Comparison of ENCODE assay signal across 18 cellular contexts in genomic region chr15:89768071-89768500, GRCh38. TPM values are rescaled to one million over a fixed set of nuclear protein-coding genes. Genes with fewer than 3 reads are reported as not detected.
A peak's percentile ranks its signal among the peaks of the same experiment; 100 is the strongest.
DNase-seq lines count a peak whose midpoint lies in the region; ATAC-seq, FAIRE-seq and TF ChIP-seq lines count a peak whose summit lies in the region.
"Had no signal": no experiment of that assay in that cellular context is flagged by ENCODE, and none has a peak within 500 bp of the region (broad histone marks: within the 10 kb centered on the region; RNA-seq: fewer than 3 reads in every experiment).

No MANE protein-coding gene starts in this region.

- no TSS peak for BruUV-seq in HepG2 (replicated peaks; lab: Mats Ljungman, UMichigan)

- no peaks in the 10 kb centered on the region for H3K36me3 Mint-ChIP-seq in activated naive CD4-positive, alpha-beta T cell treated with anti-CD3 and anti-CD28 coated beads for 36 hours (ENCODE audit: low read depth)
- H3K36me3 Mint-ChIP-seq: IgD-negative memory B cell had no signal

- in situ Hi-C loops in HepG2 (cut with HindIII; ENCODE audit: extremely low pct_ligation_motif_present, low pct_unique_long_range_greater_than_20kb): no loop called here

- H3K4me1 Mint-ChIP-seq in activated naive CD4-positive, alpha-beta T cell treated with anti-CD3 and anti-CD28 coated beads for 36 hours (ENCODE audit: low read depth): no peaks in the 10 kb centered on the region
- H3K4me1 Mint-ChIP-seq: IgD-negative memory B cell had no signal

- 8% methylated on average over 3 of the region's 7 CpGs for WGBS in HepG2 (ENCODE audit: low lambda C conversion rate)
- 52 to 68% methylated on average over 4 to 7 of the region's 7 CpGs for WGBS in testis, 2 donors

- no peak overlapping the region for H3K4me3 Mint-ChIP-seq in activated naive CD4-positive, alpha-beta T cell treated with anti-CD3 and anti-CD28 coated beads for 36 hours
- H3K4me3 Mint-ChIP-seq: CD4-positive, alpha-beta T cell; effector memory CD8-positive, alpha-beta T cell; IgD-negative memory B cell had no signal

- H3K4me1 ChIP-seq in HepG2 (ENCODE audit: insufficient read depth, low read length) (peaks cover 31% of the 10 kb centered on the region), testis (no peaks in the 10 kb centered on the region)

- H2AFZ ChIP-seq in HepG2 (ENCODE audit: low read length): no peak overlapping the region

- H3K36me3 ChIP-seq in HepG2 (replicated peaks in 1 of 2; ENCODE audit: control insufficient read depth in 1 of 2, insufficient read depth in 2 of 2, low read length in 2 of 2) (no peaks in the 10 kb centered on the region), testis (ENCODE audit: low read depth, missing control alignments) (no peaks in the 10 kb centered on the region)

- DNase-seq in activated effector memory CD4-positive, alpha-beta T cell treated with anti-CD3 and anti-CD28 coated beads, Interleukin-2, amount 50 U/mL, for 16 hours: peak; percentile 51
- DNase-seq in activated effector memory CD4-positive, alpha-beta T cell treated with Interleukin-2 at 50 U/mL for 16 hours: no peak
- DNase-seq in fibroblast of gingiva (ENCODE audit: low read depth) (peak; percentile 84), HepG2 (ENCODE audit: low spot score) (no peak), testis (peak; percentile 63)
- no peak for DNase-seq in central memory CD4-positive, alpha-beta T cell
- DNase-seq in activated naive CD4-positive, alpha-beta T cell treated with anti-CD3 and anti-CD28 coated beads for 36 hours: no peak
- DNase-seq: activated gamma-delta T cell; CD4-positive, alpha-beta T cell; effector memory CD8-positive, alpha-beta T cell; NCI-H1092 treated with DMSO at 0.1 percent for 48 hours; NCI-H226; stimulated activated CD4-positive, alpha-beta T cell treated with anti-CD3 and anti-CD28 coated beads, Interleukin-1b, Interleukin-23, amount 100 ng/mL, for 48 hours had no signal

- no peak for FAIRE-seq in HepG2 (lab: Jason Lieb, UNC)

- intact Hi-C loops in HepG2 (cut with micrococcal nuclease; ENCODE audit: unreplicated experiment): no loop called here
- intact Hi-C loops in testis (cut with DNase I; ENCODE audit: low total_unique reads): loop anchor here (10.0 kb wide), 1 partner anchor 107 kb away; no protein-coding TSS in a partner anchor
- intact Hi-C loops in activated naive CD4-positive, alpha-beta T cell treated with anti-CD3 and anti-CD28 coated beads for 36 hours (cut with micrococcal nuclease): loop anchor here (10.0 kb wide), 1 partner anchor 517 kb away; no protein-coding TSS in a partner anchor

- H3K9me3 ChIP-seq in HepG2 (ENCODE audit: low read length) (no peaks in the 10 kb centered on the region), testis (no peaks in the 10 kb centered on the region)

- TF ChIP-seq EP300 in HepG2 (IDR thresholded peaks at IDR 0.05; ENCODE audit: low read depth in 2 of 2, low read length in 2 of 2): no peak
- TF ChIP-seq EP300 in HepG2 (CRISPR knock-in tag; IDR thresholded peaks at IDR 0.05; ENCODE audit: borderline replicate concordance): no peak

- H3K4me3 ChIP-seq in HepG2 (replicated peaks in 1 of 3; ENCODE audit: insufficient read depth in 1 of 3, low read depth in 2 of 3, low read length in 3 of 3) (no peak overlapping the region; a peak in 1 of 6 replicates), testis (no peak overlapping the region)

- H3K27ac ChIP-seq in HepG2 (ENCODE audit: extremely low read length, insufficient read depth, low read length) (no peak overlapping the region), testis (no peak overlapping the region)
- H3K27ac ChIP-seq: 22Rv1 had no signal

- H4K20me1 ChIP-seq in HepG2 (ENCODE audit: insufficient read depth, low read length): no peaks in the 10 kb centered on the region

- TF ChIP-seq RAD21 in HepG2 (CRISPR knock-in tag; IDR thresholded peaks at IDR 0.05): no peak

- no peaks in the 10 kb centered on the region for H3K9me3 Mint-ChIP-seq in activated naive CD4-positive, alpha-beta T cell treated with anti-CD3 and anti-CD28 coated beads for 36 hours
- H3K9me3 Mint-ChIP-seq: CD4-positive, alpha-beta T cell; effector memory CD8-positive, alpha-beta T cell had no signal

- peak; percentile 42 for ATAC-seq in HepG2
- no peak for ATAC-seq in GM19395 (IDR thresholded peaks at IDR 0.05; ENCODE audit: unreplicated experiment)
- ATAC-seq: effector memory CD8-positive, alpha-beta T cell had no signal

- no peak for TF ChIP-seq POLR2A in HepG2 (IDR thresholded peaks at IDR 0.05; ENCODE audit: insufficient read depth in 1 of 2, low read depth in 2 of 2, low read length in 2 of 2)
- no peak for TF ChIP-seq POLR2A in testis (IDR thresholded peaks at IDR 0.05)

- no peak overlapping the region for H3K4me2 ChIP-seq in HepG2 (ENCODE audit: low read depth, low read length)

- no peak overlapping the region for H3K27ac Mint-ChIP-seq in activated naive CD4-positive, alpha-beta T cell treated with anti-CD3 and anti-CD28 coated beads for 36 hours
- H3K27ac Mint-ChIP-seq: CD4-positive, alpha-beta T cell; IgD-negative memory B cell had no signal

- no peaks in the 10 kb centered on the region for H3K79me2 ChIP-seq in HepG2 (ENCODE audit: insufficient read depth, low read length)

- TF ChIP-seq CTCF in HepG2 (CRISPR knock-in tag; IDR thresholded peaks at IDR 0.05): no peak
- TF ChIP-seq CTCF in testis (IDR thresholded peaks at IDR 0.05): no peak

- CTCF ChIA-PET in HepG2 (lab: Yijun Ruan, JAX; ENCODE audit: low intra/inter-chr PET ratio, low total read pairs): no interaction called here
- CTCF ChIA-PET in activated naive CD4-positive, alpha-beta T cell treated with anti-CD3 and anti-CD28 coated beads for 36 hours (lab: Charles Lee): interaction anchor here (0.8 to 1.4 kb wide), 2 partner anchors 9 to 107 kb away, joined by 3 to 7 read pairs; no protein-coding TSS in a partner anchor

- H3K9ac ChIP-seq in HepG2 (ENCODE audit: insufficient read depth, low read depth, low read length): no peak overlapping the region

- POLR2A ChIA-PET in HepG2 (lab: Yijun Ruan, JAX): interaction anchor here (0.5 to 1.3 kb wide), 3 partner anchors 11 to 151 kb away, joined by 3 to 4 read pairs (median 3); partner anchors contain the start of gene ANPEP

- H3K27me3 ChIP-seq in HepG2 (ENCODE audit: control insufficient read depth in 1 of 2, insufficient read depth in 2 of 2, low read length in 2 of 2) (peaks cover 0 to 4% of the 10 kb centered on the region in 2 experiments; a peak in 2 of 5 replicates), testis (no peaks in the 10 kb centered on the region)

- H3K27me3 Mint-ChIP-seq in activated naive CD4-positive, alpha-beta T cell treated with anti-CD3 and anti-CD28 coated beads for 36 hours (ENCODE audit: low read depth): no peaks in the 10 kb centered on the region
- H3K27me3 Mint-ChIP-seq: CD4-positive, alpha-beta T cell; effector memory CD8-positive, alpha-beta T cell; IgD-negative memory B cell had no signal

RNA-seq across cellular contexts. Expression of gene MESP2, which starts 8.0 kb away (rescaled TPM):
- total RNA-seq in HepG2 (2016; rRNA removed; fragmentation: Illumina TruSeq; extraction: Trizol) (not detected in 2 replicates), testis (1 to 10 TPM; 2.2 to 2.9 TPM)
- not detected in 2 replicates for total RNA-seq in HepG2 (2016; cell fraction: cytosol; rRNA removed; fragmentation: Illumina TruSeq; extraction: Trizol; ENCODE audit: low read depth)
- 0.13 TPM in 1 of 2 replicates, not detected in the other for total RNA-seq in HepG2 (2016; cell fraction: insoluble cytoplasmic fraction; rRNA removed; fragmentation: Illumina TruSeq; extraction: Trizol)
- not detected in 2 replicates for total RNA-seq in HepG2 (2016; cell fraction: membrane; rRNA removed; fragmentation: Illumina TruSeq; extraction: Trizol)
- total RNA-seq in HepG2 (2016; cell fraction: nucleus; rRNA removed; fragmentation: Illumina TruSeq; extraction: Trizol): not detected in 2 replicates
- polyA plus RNA-seq in HepG2 (2011; rRNA removed) (not detected in 2 replicates), testis (ENCODE audit: insufficient read depth, low read depth, low replicate concordance) (1.3 TPM)
- polyA plus RNA-seq in HepG2 (2011; cell fraction: cytosol; rRNA removed): not detected in 2 replicates
- polyA plus RNA-seq in HepG2 (2011; cell fraction: nucleus; rRNA removed): not detected in 2 replicates
- polyA plus RNA-seq in HepG2 (2012): not detected in 2 replicates
- not detected in 2 replicates for polyA plus RNA-seq in HepG2 (2016; cell fraction: cytosol; fragmentation: Illumina TruSeq; extraction: Trizol; ENCODE audit: low read depth)
- polyA plus RNA-seq in HepG2 (2016; cell fraction: insoluble cytoplasmic fraction; fragmentation: Illumina TruSeq; extraction: Trizol; ENCODE audit: low read depth): not detected in 2 replicates
- polyA plus RNA-seq in HepG2 (2016; cell fraction: membrane; fragmentation: Illumina TruSeq; extraction: Trizol; ENCODE audit: low read depth): not detected in 2 replicates
- not detected in 2 replicates for polyA plus RNA-seq in HepG2 (2016; cell fraction: nucleus; fragmentation: Illumina TruSeq; extraction: Trizol; ENCODE audit: insufficient read depth, low read depth)
- polyA minus RNA-seq in HepG2 (2011; rRNA and poly(A)+ RNA removed; ENCODE audit: low replicate concordance): not detected in 2 replicates
- not detected in 2 replicates for polyA minus RNA-seq in HepG2 (2011; cell fraction: cytosol; rRNA and poly(A)+ RNA removed)
- polyA minus RNA-seq in HepG2 (2011; cell fraction: nucleus; rRNA and poly(A)+ RNA removed): not detected in 2 replicates
- not detected for total RNA-seq in activated naive CD4-positive, alpha-beta T cell treated with anti-CD3 and anti-CD28 coated beads for 36 hours
- total RNA-seq: CD4-positive, alpha-beta T cell; glomerular endothelial cell; urinary bladder had no signal
- polyA plus RNA-seq: IgD-negative memory B cell had no signal

RNA-seq across cellular contexts. Expression of gene MESP1, which starts 17.0 kb away (rescaled TPM):
- total RNA-seq in HepG2 (2016; rRNA removed; fragmentation: Illumina TruSeq; extraction: Trizol): not detected in 2 replicates
- 0.09 TPM in 1 of 2 replicates, not detected in the other for total RNA-seq in HepG2 (2016; cell fraction: cytosol; rRNA removed; fragmentation: Illumina TruSeq; extraction: Trizol; ENCODE audit: low read depth)
- not detected in 2 replicates for total RNA-seq in HepG2 (2016; cell fraction: insoluble cytoplasmic fraction; rRNA removed; fragmentation: Illumina TruSeq; extraction: Trizol)
- total RNA-seq in HepG2 (2016; cell fraction: membrane; rRNA removed; fragmentation: Illumina TruSeq; extraction: Trizol): not detected in 2 replicates
- total RNA-seq in HepG2 (2016; cell fraction: nucleus; rRNA removed; fragmentation: Illumina TruSeq; extraction: Trizol): not detected in 2 replicates
- polyA plus RNA-seq in HepG2 (2011; rRNA removed): not detected in 2 replicates
- not detected in 2 replicates for polyA plus RNA-seq in HepG2 (2011; cell fraction: cytosol; rRNA removed)
- not detected in 2 replicates for polyA plus RNA-seq in HepG2 (2011; cell fraction: nucleus; rRNA removed)
- not detected in 2 replicates for polyA plus RNA-seq in HepG2 (2012)
- polyA plus RNA-seq in HepG2 (2016; cell fraction: cytosol; fragmentation: Illumina TruSeq; extraction: Trizol; ENCODE audit: low read depth): 0.09 TPM in 1 of 2 replicates, not detected in the other
- polyA plus RNA-seq in HepG2 (2016; cell fraction: insoluble cytoplasmic fraction; fragmentation: Illumina TruSeq; extraction: Trizol; ENCODE audit: low read depth): not detected in 2 replicates
- polyA plus RNA-seq in HepG2 (2016; cell fraction: membrane; fragmentation: Illumina TruSeq; extraction: Trizol; ENCODE audit: low read depth): not detected in 2 replicates
- polyA plus RNA-seq in HepG2 (2016; cell fraction: nucleus; fragmentation: Illumina TruSeq; extraction: Trizol; ENCODE audit: insufficient read depth, low read depth): not detected in 2 replicates
- 1.7 TPM in 1 of 2 replicates, not detected in the other for polyA minus RNA-seq in HepG2 (2011; rRNA and poly(A)+ RNA removed; ENCODE audit: low replicate concordance)
- 1.3 TPM in 1 of 2 replicates, not detected in the other for polyA minus RNA-seq in HepG2 (2011; cell fraction: cytosol; rRNA and poly(A)+ RNA removed)
- 0.26 TPM in 1 of 2 replicates, not detected in the other for polyA minus RNA-seq in HepG2 (2011; cell fraction: nucleus; rRNA and poly(A)+ RNA removed)
- total RNA-seq in testis: 1 to 10 TPM; 2.5 to 6.0 TPM
- 5.7 TPM for polyA plus RNA-seq in testis (ENCODE audit: insufficient read depth, low read depth, low replicate concordance)
- 1 to 10 TPM; 4.4 to 6.6 TPM for total RNA-seq in activated naive CD4-positive, alpha-beta T cell treated with anti-CD3 and anti-CD28 coated beads for 36 hours
- total RNA-seq: urinary bladder had no signal

RNA-seq across cellular contexts. Expression of gene ANPEP, which starts 46.6 kb away (rescaled TPM):
- 34.6 and 60.4 TPM in 2 replicates for total RNA-seq in HepG2 (2016; rRNA removed; fragmentation: Illumina TruSeq; extraction: Trizol)
- total RNA-seq in HepG2 (2016; cell fraction: cytosol; rRNA removed; fragmentation: Illumina TruSeq; extraction: Trizol; ENCODE audit: low read depth): 15.6 and 16.8 TPM in 2 replicates
- 26.1 and 65.2 TPM in 2 replicates for total RNA-seq in HepG2 (2016; cell fraction: insoluble cytoplasmic fraction; rRNA removed; fragmentation: Illumina TruSeq; extraction: Trizol)
- 26.0 and 27.7 TPM in 2 replicates for total RNA-seq in HepG2 (2016; cell fraction: membrane; rRNA removed; fragmentation: Illumina TruSeq; extraction: Trizol)
- total RNA-seq in HepG2 (2016; cell fraction: nucleus; rRNA removed; fragmentation: Illumina TruSeq; extraction: Trizol): 86.6 and 113 TPM in 2 replicates
- polyA plus RNA-seq in HepG2 (2011; rRNA removed): 91.6 and 133 TPM in 2 replicates
- polyA plus RNA-seq in HepG2 (2011; cell fraction: cytosol; rRNA removed): 71.6 and 76.1 TPM in 2 replicates
- 264 and 286 TPM in 2 replicates for polyA plus RNA-seq in HepG2 (2011; cell fraction: nucleus; rRNA removed)
- polyA plus RNA-seq in HepG2 (2012): 157 and 182 TPM in 2 replicates
- polyA plus RNA-seq in HepG2 (2016; cell fraction: cytosol; fragmentation: Illumina TruSeq; extraction: Trizol; ENCODE audit: low read depth): 14.0 and 14.9 TPM in 2 replicates
- 44.3 and 62.9 TPM in 2 replicates for polyA plus RNA-seq in HepG2 (2016; cell fraction: insoluble cytoplasmic fraction; fragmentation: Illumina TruSeq; extraction: Trizol; ENCODE audit: low read depth)
- 31.7 and 35.7 TPM in 2 replicates for polyA plus RNA-seq in HepG2 (2016; cell fraction: membrane; fragmentation: Illumina TruSeq; extraction: Trizol; ENCODE audit: low read depth)
- polyA plus RNA-seq in HepG2 (2016; cell fraction: nucleus; fragmentation: Illumina TruSeq; extraction: Trizol; ENCODE audit: insufficient read depth, low read depth): 327 and 338 TPM in 2 replicates
- polyA minus RNA-seq in HepG2 (2011; rRNA and poly(A)+ RNA removed; ENCODE audit: low replicate concordance): 0.07 and 103 TPM in 2 replicates
- polyA minus RNA-seq in HepG2 (2011; cell fraction: cytosol; rRNA and poly(A)+ RNA removed): 60.8 and 79.8 TPM in 2 replicates
- polyA minus RNA-seq in HepG2 (2011; cell fraction: nucleus; rRNA and poly(A)+ RNA removed): 44.8 and 60.0 TPM in 2 replicates
- 10 to 100 TPM in 1 of 2 donors, 1 to 10 TPM in 1; 5.0 to 11.1 TPM for total RNA-seq in testis
- polyA plus RNA-seq in testis (ENCODE audit: insufficient read depth, low read depth, low replicate concordance): 12.9 TPM
- not detected for total RNA-seq in activated naive CD4-positive, alpha-beta T cell treated with anti-CD3 and anti-CD28 coated beads for 36 hours

Comparison
In these comparisons a context has a peak if more than half of its experiments do, and no peak if none do; other contexts are left out.
1. DNase-seq: peak in activated effector memory CD4-positive, alpha-beta T cell treated with anti-CD3 and anti-CD28 coated beads, Interleukin-2, amount 50 U/mL, for 16 hours (single experiment), fibroblast of gingiva (single experiment) and testis (single experiment); none in activated effector memory CD4-positive, alpha-beta T cell treated with Interleukin-2 at 50 U/mL for 16 hours (single experiment), HepG2 (single experiment), central memory CD4-positive, alpha-beta T cell (single experiment) and activated naive CD4-positive, alpha-beta T cell treated with anti-CD3 and anti-CD28 coated beads for 36 hours (single experiment).
2. RNA of gene ANPEP, which starts 46.6 kb away (total RNA-seq): 15.6 to 113 TPM in HepG2 and 5.0 to 11.1 TPM in testis; not detected in activated naive CD4-positive, alpha-beta T cell treated with anti-CD3 and anti-CD28 coated beads for 36 hours; every median in the first group is over 4 times any median in the second.